Comparison of ENCODE assay signal across 16 cellular contexts in genomic region chr2:68371581-68371980, GRCh38. TPM values are rescaled to one million over a fixed set of nuclear protein-coding genes. Genes with fewer than 3 reads are reported as not detected.
DNase-seq lines count a peak whose midpoint lies in the region; FAIRE-seq and TF ChIP-seq lines count a peak whose summit lies in the region.
"Had no signal": no experiment of that assay in that cellular context is flagged by ENCODE, and none has a peak within 500 bp of the region (broad histone marks: within the 10 kb centered on the region; RNA-seq: fewer than 3 reads in every experiment).

No MANE protein-coding gene starts in this region.

- dilution Hi-C loops in mammary epithelial cell (cut with HindIII; ENCODE audit: low sequenced_read_pairs): no loop called here

- H3K27ac ChIP-seq in mammary epithelial cell (ENCODE audit: insufficient read depth, low read depth, low read length) (no peak overlapping the region), breast epithelium (no peak overlapping the region), Karpas-422 (ENCODE audit: low read length) (peak overlapping the region; percentile 96), stomach (no peak overlapping the region)
- H3K27ac ChIP-seq: colonic mucosa, esophagus muscularis mucosa had no signal

- no peaks in the 10 kb centered on the region for H3K9me3 ChIP-seq in mammary epithelial cell (replicated peaks; ENCODE audit: insufficient read depth, low read length)
- H3K9me3 ChIP-seq in breast epithelium: no peaks in the 10 kb centered on the region
- no peaks in the 10 kb centered on the region for H3K9me3 ChIP-seq in Karpas-422 (ENCODE audit: low read length)
- no peaks in the 10 kb centered on the region for H3K9me3 ChIP-seq in BE2C
- no peaks in the 10 kb centered on the region for H3K9me3 ChIP-seq in stomach
- H3K9me3 ChIP-seq: colonic mucosa, esophagus muscularis mucosa, upper lobe of left lung had no signal

- no peaks in the 10 kb centered on the region for H4K20me1 ChIP-seq in mammary epithelial cell (ENCODE audit: insufficient read depth, low read length)
- H4K20me1 ChIP-seq in Karpas-422 (ENCODE audit: insufficient read depth, low read depth, low read length): peaks cover 3% of the 10 kb centered on the region; the same call in 1 of the 2 replicates

- TF ChIP-seq CTCF in mammary epithelial cell (conservative IDR thresholded peaks at IDR 0.05 in 1 of 2, IDR thresholded peaks at IDR 0.05 in 1 of 2; ENCODE audit: extremely low read depth in 1 of 2, insufficient read depth in 1 of 2, low read depth in 1 of 2, low read length in 2 of 2) (no peak), breast epithelium (IDR thresholded peaks at IDR 0.05) (no peak), bronchial epithelial cell (IDR thresholded peaks at IDR 0.05; ENCODE audit: insufficient read depth, low read length, severe bottlenecking) (no peak), BE2C (IDR thresholded peaks at IDR 0.05; ENCODE audit: low read depth, low read length) (no peak), stomach (IDR thresholded peaks at IDR 0.05) (no peak)

- in situ Hi-C loops in mammary epithelial cell (cut with MboI; ENCODE audit: low sequenced_read_pairs in 2 of 2): no loop called here

- H3K9ac ChIP-seq in mammary epithelial cell (ENCODE audit: insufficient read depth, low read length) (no peak overlapping the region), Karpas-422 (ENCODE audit: low read length) (no peak overlapping the region)

- H3K27me3 ChIP-seq in mammary epithelial cell (ENCODE audit: insufficient read depth, low read length) (no peaks in the 10 kb centered on the region), breast epithelium (no peaks in the 10 kb centered on the region), Karpas-422 (ENCODE audit: low read length) (no peaks in the 10 kb centered on the region), bronchial epithelial cell (ENCODE audit: control insufficient read depth, insufficient read depth, low read length) (no peaks in the 10 kb centered on the region), BE2C (no peaks in the 10 kb centered on the region), stomach (no peaks in the 10 kb centered on the region)
- H3K27me3 ChIP-seq: colonic mucosa, esophagus muscularis mucosa, upper lobe of left lung had no signal

- intact Hi-C loops in mammary epithelial cell (cut with micrococcal nuclease) (no loop called here), breast epithelium (cut with DNase I; ENCODE audit: low total_unique reads) (no loop called here), posterior cingulate gyrus (cut with DNase I) (no loop called here), stomach (cut with DNase I; ENCODE audit: low total_unique reads) (no loop called here)

- BruUV-seq in mammary epithelial cell (replicated peaks; lab: Mats Ljungman, UMichigan): no TSS peak

- H2AFZ ChIP-seq in mammary epithelial cell (ENCODE audit: low read depth, low read length) (no peak overlapping the region), Karpas-422 (ENCODE audit: low read length) (no peak overlapping the region)

- no peak overlapping the region for H3K4me2 ChIP-seq in mammary epithelial cell (ENCODE audit: insufficient read depth, low read depth, low read length)
- peak overlapping the region; percentile 90 for H3K4me2 ChIP-seq in Karpas-422 (ENCODE audit: low read depth, low read length, poor library complexity, severe bottlenecking)

- no peaks in the 10 kb centered on the region for H3K36me3 ChIP-seq in mammary epithelial cell (ENCODE audit: insufficient read depth, low read length)
- H3K36me3 ChIP-seq in breast epithelium: no peaks in the 10 kb centered on the region
- peaks cover 58% of the 10 kb centered on the region for H3K36me3 ChIP-seq in Karpas-422 (ENCODE audit: insufficient read depth, low read length)
- no peaks in the 10 kb centered on the region for H3K36me3 ChIP-seq in bronchial epithelial cell (ENCODE audit: control insufficient read depth, insufficient read depth, low read length)
- no peaks in the 10 kb centered on the region for H3K36me3 ChIP-seq in BE2C
- H3K36me3 ChIP-seq in stomach: no peaks in the 10 kb centered on the region
- H3K36me3 ChIP-seq: colonic mucosa, esophagus muscularis mucosa, upper lobe of left lung had no signal

- DNase-seq in mammary epithelial cell: peak; percentile 17
- DNase-seq in breast epithelium (ENCODE audit: low spot score in 2 of 2): no peak
- DNase-seq in Karpas-422: no peak
- peak; percentile 9 for DNase-seq in bronchial epithelial cell (ENCODE audit: low read depth)
- no peak for DNase-seq in posterior cingulate gyrus
- no peak for DNase-seq in BE2C
- DNase-seq in activated effector memory CD4-positive, alpha-beta T cell treated with anti-CD3 and anti-CD28 coated beads, Interleukin-2, amount 50 U/mL, for 16 hours: no peak
- no peak for DNase-seq in stomach
- DNase-seq: activated CD4-positive, alpha-beta memory T cell treated with anti-CD3 and anti-CD28 coated beads, Interleukin-2, amount 10 ng/mL, durations not matched to agents 7 days and 5 days; colonic mucosa; hippocampal formation; NCI-H1048; T1000; upper lobe of left lung had no signal

- CTCF ChIA-PET in mammary epithelial cell (lab: Charles Lee; ENCODE audit: low non-redundant PET): no interaction called here

- H3K4me3 ChIP-seq in mammary epithelial cell (replicated peaks in 1 of 3; ENCODE audit: insufficient read depth in 1 of 3, low read depth in 2 of 3, low read length in 3 of 3): no peak overlapping the region
- no peak overlapping the region for H3K4me3 ChIP-seq in breast epithelium
- no peak overlapping the region for H3K4me3 ChIP-seq in Karpas-422 (ENCODE audit: low read length)
- H3K4me3 ChIP-seq in bronchial epithelial cell (ENCODE audit: low read depth, low read length): no peak overlapping the region
- no peak overlapping the region for H3K4me3 ChIP-seq in BE2C (ENCODE audit: low read depth, low read length)
- H3K4me3 ChIP-seq in stomach: no peak overlapping the region
- H3K4me3 ChIP-seq: colonic mucosa, esophagus muscularis mucosa, upper lobe of left lung had no signal

- peaks cover 17% of the 10 kb centered on the region for H3K4me1 ChIP-seq in mammary epithelial cell (ENCODE audit: insufficient read depth, low read length)
- H3K4me1 ChIP-seq in breast epithelium: no peaks in the 10 kb centered on the region
- peaks cover 100% of the 10 kb centered on the region for H3K4me1 ChIP-seq in Karpas-422 (ENCODE audit: low read length)
- H3K4me1 ChIP-seq in BE2C: no peaks in the 10 kb centered on the region
- H3K4me1 ChIP-seq in stomach: peaks cover 0 to 24% (median 0%) of the 10 kb centered on the region in 4 donors
- H3K4me1 ChIP-seq: colonic mucosa had no signal

- FAIRE-seq in bronchial epithelial cell (lab: Jason Lieb, UNC): no peak

- TF ChIP-seq EP300 in stomach (IDR thresholded peaks at IDR 0.05): no peak

- WGBS in mammary epithelial cell (ENCODE audit: low coverage, missing lambda C conversion rate): 63% methylated on average over 3 of the region's 3 CpGs
- WGBS in stomach, 5 donors: 58 to 75% (median 60%) methylated on average over 3 of the region's 3 CpGs

- no peaks in the 10 kb centered on the region for H3K79me2 ChIP-seq in mammary epithelial cell (ENCODE audit: insufficient read depth, low read length)
- H3K79me2 ChIP-seq in Karpas-422 (ENCODE audit: low read length): peaks cover 99% of the 10 kb centered on the region

- H3K9me2 ChIP-seq in Karpas-422 (replicated peaks; ENCODE audit: insufficient read depth, low read length): no peaks in the 10 kb centered on the region

- no peak for TF ChIP-seq POLR2A in breast epithelium (IDR thresholded peaks at IDR 0.05)
- TF ChIP-seq POLR2A in stomach (IDR thresholded peaks at IDR 0.05): no peak

RNA-seq across cellular contexts. Expression of gene PLEK, which starts 6.5 kb away (rescaled TPM):
- total RNA-seq in mammary epithelial cell (under 1 TPM in 1 of 2 donors, not detected in 1; 0.09 TPM), breast epithelium (10 to 100 TPM in 2 of 3 donors, 1 to 10 TPM in 1; 3.6 to 20.5 (median 11.7) TPM), bronchial epithelial cell (under 0.01 TPM in 1 of 2 replicates, not detected in the other), stomach (10 to 100 TPM in 1 of 5 donors, 1 to 10 TPM in 3, under 1 TPM in 1; 0.45 to 13.2 (median 2.6) TPM)
- polyA plus RNA-seq in mammary epithelial cell (0.07 TPM), stomach (10 to 100 TPM in 1 of 3 donors, 1 to 10 TPM in 2; 3.8 to 18.1 (median 5.5) TPM)
- not detected for polyA minus RNA-seq in mammary epithelial cell
- total RNA-seq in Karpas-422 (2014; rRNA removed; shearing (Covaris generic); ENCODE audit: low replicate concordance): 224 and 232 TPM in 2 replicates
- polyA plus RNA-seq in BE2C (2012; ENCODE audit: insufficient read depth, insufficient read length, low read depth): 0.51 TPM
- total RNA-seq: NCI-H460 had no signal

RNA-seq across cellular contexts. Expression of gene CNRIP1, which starts 51.8 kb away (rescaled TPM):
- total RNA-seq in mammary epithelial cell (under 1 TPM in 1 of 2 donors, not detected in 1; under 0.01 TPM), breast epithelium (10 to 100 TPM; 14.9 to 63.5 (median 35.7) TPM), bronchial epithelial cell (0.26 TPM in 1 of 2 replicates, not detected in the other), stomach (100 to 1,000 TPM in 1 of 5 donors, 10 to 100 TPM in 2, 1 to 10 TPM in 1, not detected in 1; 6.2 to 107 (median 19.2) TPM)
- polyA plus RNA-seq in mammary epithelial cell (not detected), stomach (10 to 100 TPM in 2 of 3 donors, 1 to 10 TPM in 1; 8.3 to 28.0 (median 21.4) TPM)
- not detected for polyA minus RNA-seq in mammary epithelial cell
- total RNA-seq in Karpas-422 (2014; rRNA removed; shearing (Covaris generic); ENCODE audit: low replicate concordance): 2.8 TPM in 1 of 2 replicates, not detected in the other
- polyA plus RNA-seq in BE2C (2012; ENCODE audit: insufficient read depth, insufficient read length, low read depth): 31.8 TPM
- total RNA-seq: activated CD4-positive, alpha-beta memory T cell treated with anti-CD3 and anti-CD28 coated beads, Interleukin-2, amount 10 ng/mL, durations not matched to agents 7 days and 5 days had no signal

Comparison
In these comparisons a context has a peak if more than half of its experiments do, and no peak if none do; other contexts are left out.
1. DNase-seq: peak in mammary epithelial cell (single experiment) and bronchial epithelial cell (single experiment); none in breast epithelium (0 of 2), Karpas-422 (single experiment), posterior cingulate gyrus (0 of 10), BE2C (single experiment), activated effector memory CD4-positive, alpha-beta T cell treated with anti-CD3 and anti-CD28 coated beads, Interleukin-2, amount 50 U/mL, for 16 hours (single experiment) and stomach (single experiment).
2. RNA of gene PLEK, which starts 6.5 kb away (total RNA-seq): 224 to 232 TPM in Karpas-422; 3.6 to 20.5 TPM in breast epithelium, 0.45 to 13.2 TPM in stomach, 0.09 TPM in mammary epithelial cell and under 0.01 TPM in bronchial epithelial cell; every median in the first group is over 10 times any median in the second.